ENCODE assay signal across 1 cellular context in genomic region chr17:50681260-50682200, GRCh38.
A peak's percentile ranks its signal among the peaks of the same experiment; 100 is the strongest.
TF ChIP-seq lines count a peak whose summit lies in the region.

No MANE protein-coding gene starts in this region.

TF ChIP-seq in HepG2, 621 proteins besides CTCF, POLR2A, EP300 and RAD21 (continued from another document and continues in another):
- TF ChIP-seq, protein P1, sequence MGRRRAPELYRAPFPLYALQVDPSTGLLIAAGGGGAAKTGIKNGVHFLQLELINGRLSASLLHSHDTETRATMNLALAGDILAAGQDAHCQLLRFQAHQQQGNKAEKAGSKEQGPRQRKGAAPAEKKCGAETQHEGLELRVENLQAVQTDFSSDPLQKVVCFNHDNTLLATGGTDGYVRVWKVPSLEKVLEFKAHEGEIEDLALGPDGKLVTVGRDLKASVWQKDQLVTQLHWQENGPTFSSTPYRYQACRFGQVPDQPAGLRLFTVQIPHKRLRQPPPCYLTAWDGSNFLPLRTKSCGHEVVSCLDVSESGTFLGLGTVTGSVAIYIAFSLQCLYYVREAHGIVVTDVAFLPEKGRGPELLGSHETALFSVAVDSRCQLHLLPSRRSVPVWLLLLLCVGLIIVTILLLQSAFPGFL (CRISPR knock-in tag; IDR thresholded peaks at IDR 0.05): no peak
- no peak for TF ChIP-seq KDM6A (CRISPR knock-in tag; IDR thresholded peaks at IDR 0.05; ENCODE audit: low read depth)
- no peak for TF ChIP-seq ISX (CRISPR knock-in tag; conservative IDR thresholded peaks at IDR 0.05)
- TF ChIP-seq RAD51 (IDR thresholded peaks at IDR 0.05; ENCODE audit: borderline replicate concordance): no peak
- TF ChIP-seq, protein P2, sequence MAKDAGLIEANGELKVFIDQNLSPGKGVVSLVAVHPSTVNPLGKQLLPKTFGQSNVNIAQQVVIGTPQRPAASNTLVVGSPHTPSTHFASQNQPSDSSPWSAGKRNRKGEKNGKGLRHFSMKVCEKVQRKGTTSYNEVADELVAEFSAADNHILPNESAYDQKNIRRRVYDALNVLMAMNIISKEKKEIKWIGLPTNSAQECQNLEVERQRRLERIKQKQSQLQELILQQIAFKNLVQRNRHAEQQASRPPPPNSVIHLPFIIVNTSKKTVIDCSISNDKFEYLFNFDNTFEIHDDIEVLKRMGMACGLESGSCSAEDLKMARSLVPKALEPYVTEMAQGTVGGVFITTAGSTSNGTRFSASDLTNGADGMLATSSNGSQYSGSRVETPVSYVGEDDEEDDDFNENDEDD (CRISPR knock-in tag; IDR thresholded peaks at IDR 0.05; ENCODE audit: borderline replicate concordance): peak; percentile 20; the same call in 1 of the 2 replicates
- TF ChIP-seq ZNF354B (CRISPR knock-in tag; IDR thresholded peaks at IDR 0.05): no peak
- TF ChIP-seq POLR2AphosphoS5 (IDR thresholded peaks at IDR 0.05; ENCODE audit: low read depth, low read length): no peak
- TF ChIP-seq SIX4 (CRISPR knock-in tag; IDR thresholded peaks at IDR 0.05): no peak
- TF ChIP-seq STAG1 (CRISPR knock-in tag; IDR thresholded peaks at IDR 0.05): peak; percentile 86
- TF ChIP-seq ZNF704 (CRISPR knock-in tag; IDR thresholded peaks at IDR 0.05; ENCODE audit: borderline replicate concordance): no peak
- no peak for TF ChIP-seq DR1 (CRISPR knock-in tag; IDR thresholded peaks at IDR 0.05)
- no peak for TF ChIP-seq FOSL1 (CRISPR knock-in tag; IDR thresholded peaks at IDR 0.05; ENCODE audit: borderline replicate concordance)
- TF ChIP-seq, protein P3, sequence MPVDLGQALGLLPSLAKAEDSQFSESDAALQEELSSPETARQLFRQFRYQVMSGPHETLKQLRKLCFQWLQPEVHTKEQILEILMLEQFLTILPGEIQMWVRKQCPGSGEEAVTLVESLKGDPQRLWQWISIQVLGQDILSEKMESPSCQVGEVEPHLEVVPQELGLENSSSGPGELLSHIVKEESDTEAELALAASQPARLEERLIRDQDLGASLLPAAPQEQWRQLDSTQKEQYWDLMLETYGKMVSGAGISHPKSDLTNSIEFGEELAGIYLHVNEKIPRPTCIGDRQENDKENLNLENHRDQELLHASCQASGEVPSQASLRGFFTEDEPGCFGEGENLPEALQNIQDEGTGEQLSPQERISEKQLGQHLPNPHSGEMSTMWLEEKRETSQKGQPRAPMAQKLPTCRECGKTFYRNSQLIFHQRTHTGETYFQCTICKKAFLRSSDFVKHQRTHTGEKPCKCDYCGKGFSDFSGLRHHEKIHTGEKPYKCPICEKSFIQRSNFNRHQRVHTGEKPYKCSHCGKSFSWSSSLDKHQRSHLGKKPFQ (CRISPR knock-in tag; IDR thresholded peaks at IDR 0.05; ENCODE audit: insufficient replicate concordance): no peak
- no peak for TF ChIP-seq MYPOP (CRISPR knock-in tag; IDR thresholded peaks at IDR 0.05)
- TF ChIP-seq SP140L (CRISPR knock-in tag; IDR thresholded peaks at IDR 0.05; ENCODE audit: borderline replicate concordance): no peak
- TF ChIP-seq, protein P4, sequence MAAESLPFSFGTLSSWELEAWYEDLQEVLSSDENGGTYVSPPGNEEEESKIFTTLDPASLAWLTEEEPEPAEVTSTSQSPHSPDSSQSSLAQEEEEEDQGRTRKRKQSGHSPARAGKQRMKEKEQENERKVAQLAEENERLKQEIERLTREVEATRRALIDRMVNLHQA (CRISPR knock-in tag; IDR thresholded peaks at IDR 0.05): no peak
- TF ChIP-seq MTF1 (CRISPR knock-in tag; IDR thresholded peaks at IDR 0.05): no peak
- no peak for TF ChIP-seq ZNF772 (CRISPR knock-in tag; IDR thresholded peaks at IDR 0.05)
- no peak for TF ChIP-seq JDP2 (CRISPR knock-in tag; IDR thresholded peaks at IDR 0.05; ENCODE audit: borderline replicate concordance)
- TF ChIP-seq GPN1 (CRISPR knock-in tag; IDR thresholded peaks at IDR 0.05; ENCODE audit: borderline replicate concordance): no peak
- TF ChIP-seq RFXAP (CRISPR knock-in tag; IDR thresholded peaks at IDR 0.05; ENCODE audit: borderline replicate concordance): no peak
- TF ChIP-seq HDAC6 (IDR thresholded peaks at IDR 0.05; ENCODE audit: low read depth, low read length): no peak
- TF ChIP-seq, protein P5, sequence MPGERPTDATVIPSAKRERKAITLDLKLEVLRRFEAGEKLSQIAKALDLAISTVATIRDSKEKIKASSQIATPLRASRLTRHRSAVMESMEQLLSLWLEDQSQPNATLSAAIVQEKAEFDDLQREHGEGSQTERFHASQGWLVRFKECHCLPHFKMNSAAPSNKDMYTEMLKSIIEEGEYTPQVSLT (CRISPR knock-in tag; IDR thresholded peaks at IDR 0.05; ENCODE audit: borderline replicate concordance, low read depth): no peak
- TF ChIP-seq ZNF235 (CRISPR knock-in tag; IDR thresholded peaks at IDR 0.05; ENCODE audit: borderline replicate concordance): no peak
- no peak for TF ChIP-seq EZH2 (conservative IDR thresholded peaks at IDR 0.05; ENCODE audit: low read depth, low read length)
- no peak for TF ChIP-seq ARNT (IDR thresholded peaks at IDR 0.05)
- TF ChIP-seq ZNF20 (CRISPR knock-in tag; IDR thresholded peaks at IDR 0.05): no peak
- TF ChIP-seq ZNF598 (CRISPR knock-in tag; IDR thresholded peaks at IDR 0.05; ENCODE audit: borderline replicate concordance): no peak
- TF ChIP-seq, protein P6, sequence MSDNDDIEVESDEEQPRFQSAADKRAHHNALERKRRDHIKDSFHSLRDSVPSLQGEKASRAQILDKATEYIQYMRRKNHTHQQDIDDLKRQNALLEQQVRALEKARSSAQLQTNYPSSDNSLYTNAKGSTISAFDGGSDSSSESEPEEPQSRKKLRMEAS (IDR thresholded peaks at IDR 0.05): 0 out of 2 replicates have a peak, but pooled peaks have one; percentile 41
- TF ChIP-seq FOXK1 (CRISPR knock-in tag; IDR thresholded peaks at IDR 0.05; ENCODE audit: borderline replicate concordance, low read depth): no peak
- TF ChIP-seq, protein P7, sequence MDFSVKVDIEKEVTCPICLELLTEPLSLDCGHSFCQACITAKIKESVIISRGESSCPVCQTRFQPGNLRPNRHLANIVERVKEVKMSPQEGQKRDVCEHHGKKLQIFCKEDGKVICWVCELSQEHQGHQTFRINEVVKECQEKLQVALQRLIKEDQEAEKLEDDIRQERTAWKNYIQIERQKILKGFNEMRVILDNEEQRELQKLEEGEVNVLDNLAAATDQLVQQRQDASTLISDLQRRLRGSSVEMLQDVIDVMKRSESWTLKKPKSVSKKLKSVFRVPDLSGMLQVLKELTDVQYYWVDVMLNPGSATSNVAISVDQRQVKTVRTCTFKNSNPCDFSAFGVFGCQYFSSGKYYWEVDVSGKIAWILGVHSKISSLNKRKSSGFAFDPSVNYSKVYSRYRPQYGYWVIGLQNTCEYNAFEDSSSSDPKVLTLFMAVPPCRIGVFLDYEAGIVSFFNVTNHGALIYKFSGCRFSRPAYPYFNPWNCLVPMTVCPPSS (IDR thresholded peaks at IDR 0.05): no peak
- no peak for TF ChIP-seq CHCHD3 (CRISPR knock-in tag; IDR thresholded peaks at IDR 0.05)
- TF ChIP-seq, protein P8, sequence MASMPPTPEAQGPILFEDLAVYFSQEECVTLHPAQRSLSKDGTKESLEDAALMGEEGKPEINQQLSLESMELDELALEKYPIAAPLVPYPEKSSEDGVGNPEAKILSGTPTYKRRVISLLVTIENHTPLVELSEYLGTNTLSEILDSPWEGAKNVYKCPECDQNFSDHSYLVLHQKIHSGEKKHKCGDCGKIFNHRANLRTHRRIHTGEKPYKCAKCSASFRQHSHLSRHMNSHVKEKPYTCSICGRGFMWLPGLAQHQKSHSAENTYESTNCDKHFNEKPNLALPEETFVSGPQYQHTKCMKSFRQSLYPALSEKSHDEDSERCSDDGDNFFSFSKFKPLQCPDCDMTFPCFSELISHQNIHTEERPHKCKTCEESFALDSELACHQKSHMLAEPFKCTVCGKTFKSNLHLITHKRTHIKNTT (CRISPR knock-in tag; IDR thresholded peaks at IDR 0.05): no peak
- TF ChIP-seq, protein P9, sequence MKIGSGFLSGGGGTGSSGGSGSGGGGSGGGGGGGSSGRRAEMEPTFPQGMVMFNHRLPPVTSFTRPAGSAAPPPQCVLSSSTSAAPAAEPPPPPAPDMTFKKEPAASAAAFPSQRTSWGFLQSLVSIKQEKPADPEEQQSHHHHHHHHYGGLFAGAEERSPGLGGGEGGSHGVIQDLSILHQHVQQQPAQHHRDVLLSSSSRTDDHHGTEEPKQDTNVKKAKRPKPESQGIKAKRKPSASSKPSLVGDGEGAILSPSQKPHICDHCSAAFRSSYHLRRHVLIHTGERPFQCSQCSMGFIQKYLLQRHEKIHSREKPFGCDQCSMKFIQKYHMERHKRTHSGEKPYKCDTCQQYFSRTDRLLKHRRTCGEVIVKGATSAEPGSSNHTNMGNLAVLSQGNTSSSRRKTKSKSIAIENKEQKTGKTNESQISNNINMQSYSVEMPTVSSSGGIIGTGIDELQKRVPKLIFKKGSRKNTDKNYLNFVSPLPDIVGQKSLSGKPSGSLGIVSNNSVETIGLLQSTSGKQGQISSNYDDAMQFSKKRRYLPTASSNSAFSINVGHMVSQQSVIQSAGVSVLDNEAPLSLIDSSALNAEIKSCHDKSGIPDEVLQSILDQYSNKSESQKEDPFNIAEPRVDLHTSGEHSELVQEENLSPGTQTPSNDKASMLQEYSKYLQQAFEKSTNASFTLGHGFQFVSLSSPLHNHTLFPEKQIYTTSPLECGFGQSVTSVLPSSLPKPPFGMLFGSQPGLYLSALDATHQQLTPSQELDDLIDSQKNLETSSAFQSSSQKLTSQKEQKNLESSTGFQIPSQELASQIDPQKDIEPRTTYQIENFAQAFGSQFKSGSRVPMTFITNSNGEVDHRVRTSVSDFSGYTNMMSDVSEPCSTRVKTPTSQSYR (CRISPR knock-in tag; IDR thresholded peaks at IDR 0.05; ENCODE audit: borderline replicate concordance): no peak
- no peak for TF ChIP-seq ZBTB44 (CRISPR knock-in tag; IDR thresholded peaks at IDR 0.05)
- TF ChIP-seq, protein P10, sequence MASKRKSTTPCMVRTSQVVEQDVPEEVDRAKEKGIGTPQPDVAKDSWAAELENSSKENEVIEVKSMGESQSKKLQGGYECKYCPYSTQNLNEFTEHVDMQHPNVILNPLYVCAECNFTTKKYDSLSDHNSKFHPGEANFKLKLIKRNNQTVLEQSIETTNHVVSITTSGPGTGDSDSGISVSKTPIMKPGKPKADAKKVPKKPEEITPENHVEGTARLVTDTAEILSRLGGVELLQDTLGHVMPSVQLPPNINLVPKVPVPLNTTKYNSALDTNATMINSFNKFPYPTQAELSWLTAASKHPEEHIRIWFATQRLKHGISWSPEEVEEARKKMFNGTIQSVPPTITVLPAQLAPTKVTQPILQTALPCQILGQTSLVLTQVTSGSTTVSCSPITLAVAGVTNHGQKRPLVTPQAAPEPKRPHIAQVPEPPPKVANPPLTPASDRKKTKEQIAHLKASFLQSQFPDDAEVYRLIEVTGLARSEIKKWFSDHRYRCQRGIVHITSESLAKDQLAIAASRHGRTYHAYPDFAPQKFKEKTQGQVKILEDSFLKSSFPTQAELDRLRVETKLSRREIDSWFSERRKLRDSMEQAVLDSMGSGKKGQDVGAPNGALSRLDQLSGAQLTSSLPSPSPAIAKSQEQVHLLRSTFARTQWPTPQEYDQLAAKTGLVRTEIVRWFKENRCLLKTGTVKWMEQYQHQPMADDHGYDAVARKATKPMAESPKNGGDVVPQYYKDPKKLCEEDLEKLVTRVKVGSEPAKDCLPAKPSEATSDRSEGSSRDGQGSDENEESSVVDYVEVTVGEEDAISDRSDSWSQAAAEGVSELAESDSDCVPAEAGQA (IDR thresholded peaks at IDR 0.05; ENCODE audit: low read depth): no peak
- TF ChIP-seq, protein P10 (CRISPR knock-in tag; IDR thresholded peaks at IDR 0.05; ENCODE audit: borderline replicate concordance): no peak
- TF ChIP-seq ZNF543 (CRISPR knock-in tag; IDR thresholded peaks at IDR 0.05): no peak
- TF ChIP-seq ZNF251 (CRISPR knock-in tag; IDR thresholded peaks at IDR 0.05): no peak
- TF ChIP-seq ATF1 (CRISPR knock-in tag; IDR thresholded peaks at IDR 0.05): no peak
- TF ChIP-seq ZNF496 (CRISPR knock-in tag; IDR thresholded peaks at IDR 0.05; ENCODE audit: insufficient replicate concordance): no peak
